In the genomic region with DNA sequence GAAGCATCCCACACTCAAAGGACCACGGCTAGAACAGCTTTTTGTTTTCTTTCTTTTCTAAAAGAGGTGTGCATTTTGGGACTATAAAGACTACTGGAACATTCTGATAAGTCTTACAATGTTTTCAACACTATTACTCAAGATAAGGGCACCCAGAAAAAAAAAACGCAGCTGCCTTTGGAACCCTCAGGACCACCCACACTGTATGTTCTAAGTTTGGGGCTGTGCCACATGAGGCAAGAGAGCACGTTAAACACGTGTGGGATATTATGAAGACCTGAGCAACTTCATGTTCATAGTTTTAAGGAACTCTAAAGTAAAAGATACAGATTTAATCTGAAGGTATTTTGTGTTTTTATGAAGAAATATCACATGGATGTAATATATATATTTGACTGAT, we compare ENCODE assay signal across 23 cellular contexts.
"Had no signal": no experiment of that assay in that cellular context is flagged by ENCODE, and none has a peak within 500 bp of the region (broad histone marks: within the 10 kb centered on the region; RNA-seq: fewer than 3 reads in every experiment).

No MANE protein-coding gene starts in this region.

- H3K36me3 ChIP-seq: brain microvascular endothelial cell, cardiac muscle cell had no signal

- H3K4me3 ChIP-seq: cardiac muscle cell had no signal

- ATAC-seq: activated T-cell treated with anti-CD3 and anti-CD28 coated beads, Interleukin-2, amount 50 U/mL, for 4 hours; PC-3; WTC11 had no signal

- H3K27me3 ChIP-seq: brain microvascular endothelial cell had no signal

- H3K27ac ChIP-seq: brain microvascular endothelial cell, cardiac muscle cell had no signal

- DNase-seq: activated CD4-positive, alpha-beta T cell treated with anti-CD3 and anti-CD28 coated beads, Interleukin-2, amount 10 ng/mL, durations not matched to agents 24 days and 14 days; activated CD4-positive, alpha-beta T cell treated with anti-CD3 and anti-CD28 coated beads, Interleukin-2, amount 50 U/mL, for 48 hours; activated CD4-positive, CD25-positive, alpha-beta regulatory T cell treated with anti-CD3 and anti-CD28 coated beads, Interleukin-2, amount 50 U/mL, for 72 hours; activated CD8-positive, alpha-beta memory T cell treated with anti-CD3 and anti-CD28 coated beads for 24 hours; activated gamma-delta T cell; activated naive CD4-positive, alpha-beta T cell treated with anti-CD3 and anti-CD28 coated beads for 36 hours; activated T-cell treated with anti-CD3 and anti-CD28 coated beads, Interleukin-2, amount 50 U/mL, for 4 hours; amygdala; brain microvascular endothelial cell; MM.1S; NCI-H1105; NCI-H1436; NCI-H1694 treated with DMSO at 0.1 percent for 48 hours; NCI-H2029 treated with DMSO at 0.1 percent for 48 hours; NCI-H345; NCI-H510A treated with DMSO at 0.1 percent for 48 hours; NCI-H69; NK-92 treated with Interleukin-12 subunit alpha and Interleukin-12 subunit beta, amount 100 ng/mL, for 24 hours; PC-3; SHP77 treated with DMSO at 0.1 percent for 48 hours; T-helper 9 cell had no signal
